Comparison of ENCODE assay signal across 9 cellular contexts in the genomic region with DNA sequence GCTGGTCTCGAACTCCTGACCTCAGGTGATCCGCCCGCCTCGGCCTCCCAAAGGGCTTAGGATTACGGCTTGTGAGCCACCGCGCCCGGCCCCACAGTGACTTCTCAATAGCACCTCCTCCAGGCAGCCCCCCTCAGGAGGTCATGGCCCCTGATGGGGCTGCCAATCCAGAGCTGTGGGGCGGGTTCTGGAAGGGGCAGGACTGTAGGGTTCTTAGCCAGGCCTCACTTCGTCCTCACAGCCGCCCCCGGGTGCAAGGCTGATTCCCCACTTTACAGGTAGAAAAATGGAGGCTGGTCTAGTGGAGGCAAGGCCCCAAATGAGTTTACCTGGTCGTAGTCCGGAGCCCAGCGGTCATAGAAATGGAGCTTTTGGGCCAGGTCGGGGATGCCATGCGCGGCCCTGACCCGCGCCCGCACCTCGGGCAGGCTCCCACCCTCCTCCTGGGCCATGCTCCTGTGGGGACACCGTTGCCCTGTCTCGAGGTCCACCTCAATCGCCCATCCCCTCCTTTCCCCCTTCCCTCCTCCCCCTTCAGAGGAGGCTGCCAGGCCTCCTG. TPM values are rescaled to one million over a fixed set of nuclear protein-coding genes. Genes with fewer than 3 reads are reported as not detected.
DNase-seq lines count a peak whose midpoint lies in the region; ATAC-seq and TF ChIP-seq lines count a peak whose summit lies in the region.
"Had no signal": no experiment of that assay in that cellular context is flagged by ENCODE, and none has a peak within 500 bp of the region (broad histone marks: within the 10 kb centered on the region; RNA-seq: fewer than 3 reads in every experiment).

No MANE protein-coding gene starts in this region.

- H2AFZ ChIP-seq in mesenchymal stem cell (ENCODE audit: low read depth, low read length) = peak overlapping the region; percentile 87

- no peak overlapping the region for H2BK120ac ChIP-seq in mesenchymal stem cell (ENCODE audit: low read depth, low read length)

- H2BK12ac ChIP-seq in mesenchymal stem cell (ENCODE audit: low read length in 2 of 2) = no peak overlapping the region

- CTCF ChIA-PET in AG04450 (lab: Charles Lee) = interaction anchor here (1.3 to 1.6 kb wide), 3 partner anchors 9 to 30 kb away, joined by 4 to 9 read pairs (median 4); no protein-coding TSS in a partner anchor

- H3K4me1 ChIP-seq in mesenchymal stem cell (ENCODE audit: control insufficient read depth, insufficient read depth, low read depth, low read length) = peaks cover 16% of the 10 kb centered on the region

- POLR2A ChIA-PET in AG04450 (lab: Yijun Ruan, JAX) = interaction anchor here (0.5 to 1.3 kb wide), 4 partner anchors 9 to 215 kb away, joined by 5 to 7 read pairs (median 6); no protein-coding TSS in a partner anchor

- H3K27me3 ChIP-seq in AG04450 (ENCODE audit: control insufficient read depth, insufficient read depth, low read length) = no peaks in the 10 kb centered on the region
- H3K27me3 ChIP-seq in mesenchymal stem cell (ENCODE audit: control insufficient read depth in 1 of 2, insufficient read depth in 1 of 2, low read length in 2 of 2) = no peaks in the 10 kb centered on the region

- H3K14ac ChIP-seq in mesenchymal stem cell (ENCODE audit: low read length in 2 of 2) = no peak overlapping the region

- H4K8ac ChIP-seq in mesenchymal stem cell (ENCODE audit: low read length) = peak overlapping the region; percentile 98

- WGBS in mesenchymal stem cell = 63% methylated on average over 23 of the region's 25 CpGs

- peaks cover 0 to 11% of the 10 kb centered on the region in 2 experiments for H3K36me3 ChIP-seq in mesenchymal stem cell (ENCODE audit: control insufficient read depth in 1 of 2, insufficient read depth in 2 of 2, low read depth in 1 of 2, low read length in 2 of 2)

- peak overlapping the region; percentile 35 for H2BK5ac ChIP-seq in mesenchymal stem cell (ENCODE audit: low read depth, low read length, poor library complexity, severe bottlenecking)

- peak overlapping the region; percentile 26 for H2BK15ac ChIP-seq in mesenchymal stem cell (ENCODE audit: low read depth, poor library complexity, severe bottlenecking)

- peak overlapping the region; percentile 75 for H3K4me3 ChIP-seq in AG04450 (ENCODE audit: low read depth, low read length)
- H3K4me3 ChIP-seq in mesenchymal stem cell (ENCODE audit: insufficient read depth in 1 of 2, low read depth in 1 of 2, low read length in 2 of 2) = peak overlapping the region; percentile 67 to 81

- H3K4ac ChIP-seq in mesenchymal stem cell (ENCODE audit: low read depth in 1 of 2, low read length in 2 of 2) = peak overlapping the region in 1 of 2 experiments; percentile 51

- no peak overlapping the region for H3K27ac ChIP-seq in AG04450 (ENCODE audit: low read depth, low read length)
- H3K27ac ChIP-seq in caudate nucleus (ENCODE audit: low read depth, low read length) = peak overlapping the region; percentile 61
- no peak overlapping the region for H3K27ac ChIP-seq in mesenchymal stem cell (ENCODE audit: low read length, poor library complexity, severe bottlenecking)

- H2AK5ac ChIP-seq in mesenchymal stem cell (ENCODE audit: low read length, severe bottlenecking) = peak overlapping the region; percentile 85

- H3K4me2 ChIP-seq in mesenchymal stem cell (ENCODE audit: low read length, poor library complexity, severe bottlenecking) = peak overlapping the region; percentile 69

- no peak overlapping the region for H3K23ac ChIP-seq in mesenchymal stem cell (ENCODE audit: low read length in 2 of 2)

- no peak for TF ChIP-seq CTCF in AG04450 (IDR thresholded peaks at IDR 0.05; ENCODE audit: low read depth, low read length)

- H4K91ac ChIP-seq in mesenchymal stem cell (ENCODE audit: low read length) = peak overlapping the region; percentile 70

- peaks cover 8% of the 10 kb centered on the region for H3K79me1 ChIP-seq in mesenchymal stem cell (replicated peaks; ENCODE audit: low read length, poor library complexity, severe bottlenecking)

- peak overlapping the region; percentile 13 to 58 for H3K18ac ChIP-seq in mesenchymal stem cell (ENCODE audit: low read depth in 1 of 2, low read length in 2 of 2)

- ATAC-seq in GM21447 (IDR thresholded peaks at IDR 0.05; ENCODE audit: unreplicated experiment) = no peak

- peak overlapping the region; percentile 91 for H3K9ac ChIP-seq in mesenchymal stem cell (ENCODE audit: low read length)

- DNase-seq in AG04450 (ENCODE audit: low read depth, low spot score) (no peak), HT1080 (ENCODE audit: low read depth) (peak; percentile 45), caudate nucleus (lab: John Stamatoyannopoulos, UW) (peak in 1 of 61 donors; percentile 38), mesenchymal stem cell (no peak), 8988T (no peak), T1000 (lab: John Stamatoyannopoulos, UW) (no peak), NK-92 (lab: John Stamatoyannopoulos, UW; ENCODE audit: unreplicated experiment) (no peak)

- no peaks in the 10 kb centered on the region; the same call in 1 of the 2 replicates for H3K9me3 ChIP-seq in AG04450 (ENCODE audit: control insufficient read depth, insufficient read depth, low read length)
- H3K9me3 ChIP-seq in mesenchymal stem cell (ENCODE audit: control insufficient read depth, low read length) = no peaks in the 10 kb centered on the region

RNA-seq across cellular contexts. Expression of a gene that starts 0.5 kb away (rescaled TPM):
- polyA plus RNA-seq in AG04450 (2011; rRNA removed) = 2.6 and 4.4 TPM in 2 replicates
- 1.4 and 2.5 TPM in 2 replicates for polyA minus RNA-seq in AG04450 (2011; rRNA and poly(A)+ RNA removed)
- 14.4 and 22.2 TPM in 2 replicates for total RNA-seq in HT1080 (2014; rRNA removed; shearing (Covaris generic))
- 43.5 and 48.3 TPM in 2 replicates for polyA plus RNA-seq in HT1080 (2015; cell fraction: cytosol; rRNA removed)
- 28.3 and 29.3 TPM in 2 replicates for polyA plus RNA-seq in HT1080 (2015; cell fraction: nucleus; rRNA removed)
- polyA plus RNA-seq in mesenchymal stem cell (2013, experiment 1 of 2) = 0.83 TPM
- polyA plus RNA-seq in mesenchymal stem cell (2013, experiment 2 of 2) = 1.00 TPM

RNA-seq across cellular contexts. Expression of a gene that starts 11.0 kb away (rescaled TPM):
- polyA plus RNA-seq in AG04450 (2011; rRNA removed) = 0.15 and 0.16 TPM in 2 replicates
- 0.04 TPM in 1 of 2 replicates, not detected in the other for polyA minus RNA-seq in AG04450 (2011; rRNA and poly(A)+ RNA removed)
- 1.2 and 1.7 TPM in 2 replicates for total RNA-seq in HT1080 (2014; rRNA removed; shearing (Covaris generic))
- polyA plus RNA-seq in HT1080 (2015; cell fraction: cytosol; rRNA removed) = 0.29 and 1.2 TPM in 2 replicates
- 0.32 and 0.68 TPM in 2 replicates for polyA plus RNA-seq in HT1080 (2015; cell fraction: nucleus; rRNA removed)
- 0.18 TPM for polyA plus RNA-seq in mesenchymal stem cell (2013, experiment 1 of 2)
- polyA plus RNA-seq in mesenchymal stem cell (2013, experiment 2 of 2) = 0.14 TPM
- total RNA-seq: lung microvascular endothelial cell had no signal

RNA-seq across cellular contexts. Expression of a gene that starts 19.2 kb away (rescaled TPM):
- not detected in 2 replicates for polyA plus RNA-seq in AG04450 (2011; rRNA removed)
- not detected in 2 replicates for polyA minus RNA-seq in AG04450 (2011; rRNA and poly(A)+ RNA removed)
- total RNA-seq in HT1080 (2014; rRNA removed; shearing (Covaris generic)) = 0.23 TPM in 1 of 2 replicates, not detected in the other
- polyA plus RNA-seq in HT1080 (2015; cell fraction: cytosol; rRNA removed) = 0.26 and 0.33 TPM in 2 replicates
- polyA plus RNA-seq in HT1080 (2015; cell fraction: nucleus; rRNA removed) = 0.28 TPM in 1 of 2 replicates, not detected in the other
- polyA plus RNA-seq in mesenchymal stem cell (2013, experiment 1 of 2) = not detected
- polyA plus RNA-seq in mesenchymal stem cell (2013, experiment 2 of 2) = not detected
- total RNA-seq: lung microvascular endothelial cell had no signal
